ENCODE assay signal across 19 cellular contexts in the genomic region with DNA sequence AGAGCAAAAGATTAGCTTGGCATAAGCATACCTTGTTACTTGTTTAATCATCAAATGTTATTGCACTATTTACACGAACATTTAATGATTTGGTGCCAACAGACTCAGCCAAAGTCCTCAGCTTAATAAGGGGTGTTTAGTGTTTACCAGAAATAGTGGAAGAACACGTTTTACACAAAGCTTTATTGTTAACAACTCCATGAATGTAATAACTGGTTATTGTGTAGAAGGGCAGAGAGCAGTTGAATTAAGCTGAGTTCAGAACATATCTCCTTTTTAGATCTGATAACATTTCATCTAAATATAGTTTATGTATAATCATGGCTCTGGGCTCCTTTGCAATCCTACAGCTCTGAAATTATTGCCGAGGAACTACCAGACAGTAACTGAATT.
DNase-seq lines count a peak whose midpoint lies in the region; ATAC-seq and TF ChIP-seq lines count a peak whose summit lies in the region.
"Had no signal": no experiment of that assay in that cellular context is flagged by ENCODE, and none has a peak within 500 bp of the region (broad histone marks: within the 10 kb centered on the region; RNA-seq: fewer than 3 reads in every experiment).

No MANE protein-coding gene starts in this region.

- no peaks in the 10 kb centered on the region for H3K9me2 ChIP-seq in PC-3 (replicated peaks; ENCODE audit: low read length)

- peaks cover 6% of the 10 kb centered on the region for H3F3A ChIP-seq in PC-3 (ENCODE audit: low read length, unreplicated experiment)

- TF ChIP-seq CTCF in PC-3 (conservative IDR thresholded peaks at IDR 0.05; ENCODE audit: low read depth, low read length) (no peak), suprapubic skin (IDR thresholded peaks at IDR 0.05) (no peak), right lobe of liver (IDR thresholded peaks at IDR 0.05) (no peak)

- H3K9me3 ChIP-seq in PC-3 (ENCODE audit: low read length) (no peaks in the 10 kb centered on the region), suprapubic skin (no peaks in the 10 kb centered on the region), right lobe of liver (no peaks in the 10 kb centered on the region)
- H3K9me3 ChIP-seq: ascending aorta, esophagus squamous epithelium, heart right ventricle, stomach had no signal

- peak overlapping the region; percentile 57 for H3K9ac ChIP-seq in PC-3 (ENCODE audit: low read length)

- BruUV-seq in PC-3 (replicated peaks; lab: Mats Ljungman, UMichigan): no TSS peak

- peak overlapping the region; percentile 77 for H3K27ac ChIP-seq in PC-3 (ENCODE audit: low read length)
- peak overlapping the region; percentile 34 for H3K27ac ChIP-seq in suprapubic skin
- no peak overlapping the region for H3K27ac ChIP-seq in right lobe of liver
- H3K27ac ChIP-seq: ascending aorta, heart right ventricle, WERI-Rb-1 had no signal

- H3K27me3 ChIP-seq in PC-3 (ENCODE audit: low read length) (no peaks in the 10 kb centered on the region), suprapubic skin (no peaks in the 10 kb centered on the region), right lobe of liver (no peaks in the 10 kb centered on the region)
- H3K27me3 ChIP-seq: ascending aorta, esophagus squamous epithelium, heart right ventricle, stomach had no signal

- TF ChIP-seq POLR2A in suprapubic skin (IDR thresholded peaks at IDR 0.05) (no peak), right lobe of liver (IDR thresholded peaks at IDR 0.05) (no peak)

- H2AFZ ChIP-seq in PC-3 (ENCODE audit: low read length): peak overlapping the region; percentile 4

- WGBS in suprapubic skin: 30% methylated on average over 3 of the region's 3 CpGs
- WGBS in right lobe of liver (ENCODE audit: insufficient coverage, low coverage, low lambda C conversion rate, missing lambda C conversion rate): 35% methylated on average over 3 of the region's 3 CpGs

- H3K4me3 ChIP-seq in PC-3 (ENCODE audit: low read length) (peak overlapping the region; percentile 4; the same call in 1 of the 2 replicates), suprapubic skin (no peak overlapping the region), right lobe of liver (no peak overlapping the region)
- H3K4me3 ChIP-seq: ascending aorta, esophagus squamous epithelium, GM12878, heart right ventricle, stomach had no signal

- H3K36me3 ChIP-seq in PC-3 (ENCODE audit: low read depth, low read length): no peaks in the 10 kb centered on the region
- H3K36me3 ChIP-seq in suprapubic skin: no peaks in the 10 kb centered on the region
- no peaks in the 10 kb centered on the region for H3K36me3 ChIP-seq in right lobe of liver
- H3K36me3 ChIP-seq: ascending aorta, esophagus squamous epithelium, heart right ventricle, stomach, WERI-Rb-1 had no signal

- POLR2A ChIA-PET in PC-3 (lab: Charles Lee; ENCODE audit: unreplicated experiment): interaction anchor here (0.5 kb wide), 1 partner anchor 55 kb away, joined by 5 read pairs; no protein-coding TSS in a partner anchor

- ATAC-seq in PC-3 (peak; percentile 37), HG03342 (IDR thresholded peaks at IDR 0.05; ENCODE audit: unreplicated experiment) (no peak), right lobe of liver (no peak)
- ATAC-seq: GM12878, heart right ventricle had no signal

- peak overlapping the region; percentile 50 for H3K4me2 ChIP-seq in PC-3 (ENCODE audit: low read length)

- intact Hi-C loops in PC-3 (cut with micrococcal nuclease): loop anchor here (1.0 to 2.0 kb wide), 5 partner anchors 17 to 177 kb away; a partner anchor contains a TSS
- intact Hi-C loops in right lobe of liver (cut with DNase I): no loop called here

- DNase-seq in NCI-H1436 treated with DMSO at 0.1 percent for 48 hours (lab: John Stamatoyannopoulos, UW) (peak; percentile 1), NCI-H1436 (lab: John Stamatoyannopoulos, UW) (no peak), PC-3 (peak; percentile 94), globus pallidus (ENCODE audit: low spot score) (peak; percentile 53), suprapubic skin (ENCODE audit: low spot score in 2 of 2) (no peak), right lobe of liver (no peak)
- DNase-seq in activated CD4-positive, alpha-beta T cell treated with anti-CD3 and anti-CD28 coated beads for 4 hours: no peak
- DNase-seq: activated CD8-positive, alpha-beta memory T cell treated with anti-CD3 and anti-CD28 coated beads for 24 hours; activated effector memory CD4-positive, alpha-beta T cell treated with anti-CD3 and anti-CD28 coated beads, Interleukin-2, amount 50 U/mL, for 16 hours; CD4-positive, CD25-positive, alpha-beta regulatory T cell; esophagus squamous epithelium; heart right ventricle; kidney; posterior cingulate gyrus; stomach; WERI-Rb-1 had no signal

- TF ChIP-seq EP300 in suprapubic skin (IDR thresholded peaks at IDR 0.05): no peak

- H3K79me2 ChIP-seq in PC-3 (ENCODE audit: low read length): no peaks in the 10 kb centered on the region

- peaks cover 53% of the 10 kb centered on the region for H3K4me1 ChIP-seq in PC-3 (ENCODE audit: insufficient read depth, low read length)
- peaks cover 33% of the 10 kb centered on the region for H3K4me1 ChIP-seq in suprapubic skin
- no peaks in the 10 kb centered on the region for H3K4me1 ChIP-seq in right lobe of liver
- H3K4me1 ChIP-seq: heart right ventricle had no signal

- no peaks in the 10 kb centered on the region for H4K20me1 ChIP-seq in PC-3 (ENCODE audit: low read length)

- CTCF ChIA-PET in PC-3 (lab: Charles Lee): interaction anchor here (0.6 to 2.0 kb wide), 5 partner anchors 10 to 676 kb away, joined by 3 to 11 read pairs (median 4); no protein-coding TSS in a partner anchor

Comparison
In these comparisons a context has a peak if more than half of its experiments do, and no peak if none do; other contexts are left out.
1. DNase-seq: peak in NCI-H1436 treated with DMSO at 0.1 percent for 48 hours (single experiment), PC-3 (single experiment) and globus pallidus (single experiment); none in NCI-H1436 (single experiment), suprapubic skin (0 of 2), right lobe of liver (0 of 3) and activated CD4-positive, alpha-beta T cell treated with anti-CD3 and anti-CD28 coated beads for 4 hours (0 of 2).
2. H3K27ac ChIP-seq: peak in PC-3 (single experiment) and suprapubic skin (single experiment); none in right lobe of liver (0 of 3).